27 cellular contexts compared by ENCODE assay signal in the genomic region with DNA sequence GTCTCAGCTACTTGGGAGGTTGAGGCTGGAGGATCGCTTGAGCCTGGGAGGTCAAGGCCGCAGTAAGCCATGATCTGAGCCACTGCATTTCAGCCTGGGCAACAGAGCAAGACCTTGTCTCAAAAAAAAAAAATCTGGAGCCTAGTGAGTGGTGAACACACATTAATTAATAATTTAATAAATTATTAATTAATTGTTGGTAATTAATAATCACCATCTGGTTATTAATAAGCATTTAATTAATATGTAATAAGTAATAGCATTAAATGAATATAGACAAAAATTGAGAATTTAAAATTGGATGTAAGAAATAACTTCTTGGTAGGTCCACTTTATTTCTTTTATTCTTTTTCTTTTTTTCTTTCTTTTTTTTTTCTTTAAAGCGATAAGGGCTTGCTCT.
"Had no signal": no experiment of that assay in that cellular context is flagged by ENCODE, and none has a peak within 500 bp of the region (broad histone marks: within the 10 kb centered on the region; RNA-seq: fewer than 3 reads in every experiment).

No MANE protein-coding gene starts in this region.

- H3K9me3 Mint-ChIP-seq: immature natural killer cell; natural killer cell treated with Interleukin-12 subunit alpha and Interleukin-12 subunit beta and Interleukin-15 and Interleukin-18, amount 100 ng/mL, for 72 hours; stimulated activated naive CD8-positive, alpha-beta T cell treated with anti-CD3 and anti-CD28 coated beads, Interleukin-15, amount 100 ng/mL, for 72 hours had no signal

- FAIRE-seq: islet of Langerhans, kidney, pancreas had no signal

- DNase-seq: hypothalamus; immature natural killer cell; kidney; left colon; left lung; lower lobe of right lung; mammary epithelial cell; mesenchymal stem cell; naive thymus-derived CD4-positive, alpha-beta T cell; pancreas; posterior cingulate gyrus; retina; right cardiac atrium; sigmoid colon; stimulated activated CD4-positive, alpha-beta T cell treated with anti-CD3 and anti-CD28 coated beads, Interleukin-1b, Interleukin-23, amount 100 ng/mL, for 48 hours; stimulated activated CD4-positive, alpha-beta T cell treated with anti-CD3 and anti-CD28 coated beads, Interleukin-2, amount 100 ng/mL, for 48 hours; stimulated activated CD4-positive, alpha-beta T cell treated with anti-CD3 and anti-CD28 coated beads, Interleukin-4, amount 100 ng/mL, for 4 hours; stimulated activated CD8-positive, alpha-beta memory T cell treated with anti-CD3 and anti-CD28 coated beads, Interleukin-4, amount 100 ng/mL, for 48 hours; stimulated activated naive CD4-positive, alpha-beta T cell treated with Interleukin-2 at 50 U/mL for 16 hours; stimulated activated naive CD8-positive, alpha-beta T cell treated with anti-CD3 and anti-CD28 coated beads, Interleukin-15, amount 100 ng/mL, for 72 hours; substantia nigra; transverse colon; upper lobe of left lung had no signal

- H3K36me3 Mint-ChIP-seq: immature natural killer cell; mesothelial cell of epicardium; natural killer cell treated with Interleukin-12 subunit alpha and Interleukin-12 subunit beta and Interleukin-15 and Interleukin-18, amount 100 ng/mL, for 72 hours; stimulated activated memory B cell treated with anti-CD40 and anti-IgM and Interleukin-4, amounts not matched to agents 10 μg/mL and 1 μg/mL and 100 μg/mL, for 72 hours had no signal

- H3K4me1 Mint-ChIP-seq: immature natural killer cell; mesothelial cell of epicardium; stimulated activated naive CD8-positive, alpha-beta T cell treated with anti-CD3 and anti-CD28 coated beads, Interleukin-15, amount 100 ng/mL, for 72 hours had no signal

- H3K4me3 Mint-ChIP-seq: immature natural killer cell; mesothelial cell of epicardium; naive thymus-derived CD4-positive, alpha-beta T cell; natural killer cell treated with Interleukin-12 subunit alpha and Interleukin-12 subunit beta and Interleukin-15 and Interleukin-18, amount 100 ng/mL, for 72 hours; stimulated activated memory B cell treated with anti-CD40 and anti-IgM and Interleukin-4, amounts not matched to agents 10 μg/mL and 1 μg/mL and 100 μg/mL, for 72 hours; stimulated activated naive CD8-positive, alpha-beta T cell treated with anti-CD3 and anti-CD28 coated beads, Interleukin-15, amount 100 ng/mL, for 72 hours had no signal

- ATAC-seq: left lung; lower lobe of right lung; naive thymus-derived CD4-positive, alpha-beta T cell; natural killer cell treated with Interleukin-12 subunit alpha and Interleukin-12 subunit beta and Interleukin-15 and Interleukin-18, amount 100 ng/mL, for 72 hours; pancreas; right cardiac atrium; stimulated activated memory B cell treated with anti-CD40 and anti-IgM and Interleukin-4, amounts not matched to agents 10 μg/mL and 1 μg/mL and 100 μg/mL, for 72 hours; stimulated activated naive CD8-positive, alpha-beta T cell treated with anti-CD3 and anti-CD28 coated beads, Interleukin-15, amount 100 ng/mL, for 72 hours had no signal

- H3K27ac Mint-ChIP-seq: immature natural killer cell; mesothelial cell of epicardium; naive thymus-derived CD4-positive, alpha-beta T cell; natural killer cell treated with Interleukin-12 subunit alpha and Interleukin-12 subunit beta and Interleukin-15 and Interleukin-18, amount 100 ng/mL, for 72 hours; stimulated activated memory B cell treated with anti-CD40 and anti-IgM and Interleukin-4, amounts not matched to agents 10 μg/mL and 1 μg/mL and 100 μg/mL, for 72 hours; stimulated activated naive CD8-positive, alpha-beta T cell treated with anti-CD3 and anti-CD28 coated beads, Interleukin-15, amount 100 ng/mL, for 72 hours had no signal
